In genomic region chr3:180888992-180889560, GRCh38 we compare ENCODE assay signal across 15 cellular contexts. TPM values are rescaled to one million over a fixed set of nuclear protein-coding genes. Genes with fewer than 3 reads are reported as not detected.
DNase-seq lines count a peak whose midpoint lies in the region; TF ChIP-seq lines count a peak whose summit lies in the region.
"Had no signal": no experiment of that assay in that cellular context is flagged by ENCODE, and none has a peak within 500 bp of the region (broad histone marks: within the 10 kb centered on the region; RNA-seq: fewer than 3 reads in every experiment).

No MANE protein-coding gene starts in this region.

- peaks cover 5% of the 10 kb centered on the region for H3K36me3 Mint-ChIP-seq in progenitor cell of endocrine pancreas (ENCODE audit: insufficient read depth)
- H3K36me3 Mint-ChIP-seq: CD4-positive, alpha-beta memory T cell had no signal

- H3K36me3 ChIP-seq in BLaER1 (0 out of 2 replicates have a peak, but pooled peaks cover 4% of the 10 kb centered on the region), hepatocyte (replicated peaks; ENCODE audit: insufficient read depth, low read depth) (no peaks in the 10 kb centered on the region), suprapubic skin (no peaks in the 10 kb centered on the region)

- H3K9ac ChIP-seq in BLaER1 = no peak overlapping the region

- no peaks in the 10 kb centered on the region for H3K27me3 ChIP-seq in BLaER1
- no peaks in the 10 kb centered on the region for H3K27me3 ChIP-seq in hepatocyte
- H3K27me3 ChIP-seq in suprapubic skin = no peaks in the 10 kb centered on the region

- H3K27ac ChIP-seq in BLaER1 (no peak overlapping the region), hepatocyte (peak overlapping the region; percentile 72), suprapubic skin (no peak overlapping the region)
- H3K27ac ChIP-seq: C4-2B had no signal

- H3K4me3 ChIP-seq in BLaER1 = 0 out of 2 replicates have a peak overlapping the region, but pooled peaks have one; percentile 9
- no peak overlapping the region for H3K4me3 ChIP-seq in hepatocyte
- H3K4me3 ChIP-seq in suprapubic skin = no peak overlapping the region
- H3K4me3 ChIP-seq: GM23338 had no signal

- H3K4me1 ChIP-seq in BLaER1 (peaks cover 27% of the 10 kb centered on the region), hepatocyte (ENCODE audit: insufficient read depth) (no peaks in the 10 kb centered on the region), suprapubic skin (no peaks in the 10 kb centered on the region)

- no peak for TF ChIP-seq RAD21 in Ishikawa (IDR thresholded peaks at IDR 0.05; ENCODE audit: low read depth)

- WGBS in hepatocyte (ENCODE audit: low lambda C conversion rate, missing lambda C conversion rate) = 26% methylated on average over 6 of the region's 6 CpGs
- WGBS in suprapubic skin = 79% methylated on average over 6 of the region's 6 CpGs

- H4K20me1 ChIP-seq in BLaER1 (no peaks in the 10 kb centered on the region), hepatocyte (ENCODE audit: insufficient read depth, poor library complexity, severe bottlenecking) (no peaks in the 10 kb centered on the region)

- H3K4me3 Mint-ChIP-seq in progenitor cell of endocrine pancreas (ENCODE audit: low read depth) = no peak overlapping the region
- H3K4me3 Mint-ChIP-seq: B cell, GM23338, H9, HFFc6 had no signal

- TF ChIP-seq CTCF in hepatocyte (IDR thresholded peaks at IDR 0.05; ENCODE audit: poor library complexity) (no peak), progenitor cell of endocrine pancreas (IDR thresholded peaks at IDR 0.05; ENCODE audit: unreplicated experiment) (no peak), suprapubic skin (IDR thresholded peaks at IDR 0.05) (no peak)

- no peaks in the 10 kb centered on the region for H3K27me3 Mint-ChIP-seq in progenitor cell of endocrine pancreas

- H3K27ac Mint-ChIP-seq in progenitor cell of endocrine pancreas = peak overlapping the region; percentile 85
- H3K27ac Mint-ChIP-seq: B cell; CD4-positive, alpha-beta memory T cell; GM23338; H9; HFFc6 had no signal

- H3K4me2 ChIP-seq in BLaER1 (no peak overlapping the region), hepatocyte (peak overlapping the region; percentile 1)
- H3K4me2 ChIP-seq: GM23338 had no signal

- TF ChIP-seq EP300 in Ishikawa (IDR thresholded peaks at IDR 0.05; ENCODE audit: borderline replicate concordance) (no peak), suprapubic skin (IDR thresholded peaks at IDR 0.05) (no peak)

- no peaks in the 10 kb centered on the region for H3K79me2 ChIP-seq in hepatocyte

- H3K9me3 ChIP-seq in BLaER1 (peaks cover 57% of the 10 kb centered on the region), hepatocyte (ENCODE audit: low read depth) (no peaks in the 10 kb centered on the region), suprapubic skin (peaks cover 12% of the 10 kb centered on the region)

- H3K4me1 Mint-ChIP-seq in progenitor cell of endocrine pancreas (ENCODE audit: low read depth) = no peaks in the 10 kb centered on the region
- H3K4me1 Mint-ChIP-seq: B cell; CD4-positive, alpha-beta memory T cell; GM23338 had no signal

- peak overlapping the region; percentile 8 for H2AFZ ChIP-seq in hepatocyte
- H2AFZ ChIP-seq: GM23338 had no signal

- peaks cover 11% of the 10 kb centered on the region for H3K9me3 Mint-ChIP-seq in progenitor cell of endocrine pancreas (ENCODE audit: low read depth)

- no peaks in the 10 kb centered on the region for H3K9me2 ChIP-seq in hepatocyte (replicated peaks; ENCODE audit: insufficient read depth)

- TF ChIP-seq POLR2A in suprapubic skin (IDR thresholded peaks at IDR 0.05) = no peak

- DNase-seq in hepatocyte (ENCODE audit: low spot score) = peak; percentile 23
- no peak for DNase-seq in progenitor cell of endocrine pancreas (ENCODE audit: low spot score, unreplicated experiment)
- DNase-seq in NCI-H2107 (lab: John Stamatoyannopoulos, UW) = no peak
- no peak for DNase-seq in SHP77 treated with DMSO at 0.1 percent for 48 hours (lab: John Stamatoyannopoulos, UW)
- DNase-seq in suprapubic skin (ENCODE audit: low spot score in 2 of 2) = no peak
- DNase-seq: ACHN; CD4-positive, alpha-beta memory T cell; DMS79; H9; HFFc6 had no signal

TF ChIP-seq in Ishikawa, 13 proteins besides CTCF, POLR2A, EP300 and RAD21:
- no peak for TF ChIP-seq CEBPB (IDR thresholded peaks at IDR 0.05)
- TF ChIP-seq EGR1 (IDR thresholded peaks at IDR 0.05) = no peak
- TF ChIP-seq, protein P1, sequence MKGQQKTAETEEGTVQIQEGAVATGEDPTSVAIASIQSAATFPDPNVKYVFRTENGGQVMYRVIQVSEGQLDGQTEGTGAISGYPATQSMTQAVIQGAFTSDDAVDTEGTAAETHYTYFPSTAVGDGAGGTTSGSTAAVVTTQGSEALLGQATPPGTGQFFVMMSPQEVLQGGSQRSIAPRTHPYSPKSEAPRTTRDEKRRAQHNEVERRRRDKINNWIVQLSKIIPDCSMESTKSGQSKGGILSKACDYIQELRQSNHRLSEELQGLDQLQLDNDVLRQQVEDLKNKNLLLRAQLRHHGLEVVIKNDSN (IDR thresholded peaks at IDR 0.05) = 0 out of 2 replicates have a peak, but pooled peaks have one; percentile 21
- TF ChIP-seq NFIC (IDR thresholded peaks at IDR 0.05) = no peak
- TF ChIP-seq FOXM1 (IDR thresholded peaks at IDR 0.05; ENCODE audit: borderline replicate concordance, low read depth) = no peak
- TF ChIP-seq, protein P2, sequence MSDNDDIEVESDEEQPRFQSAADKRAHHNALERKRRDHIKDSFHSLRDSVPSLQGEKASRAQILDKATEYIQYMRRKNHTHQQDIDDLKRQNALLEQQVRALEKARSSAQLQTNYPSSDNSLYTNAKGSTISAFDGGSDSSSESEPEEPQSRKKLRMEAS (IDR thresholded peaks at IDR 0.05) = no peak
- TF ChIP-seq TCF12 (IDR thresholded peaks at IDR 0.05; ENCODE audit: low read depth) = no peak
- TF ChIP-seq, protein P3, sequence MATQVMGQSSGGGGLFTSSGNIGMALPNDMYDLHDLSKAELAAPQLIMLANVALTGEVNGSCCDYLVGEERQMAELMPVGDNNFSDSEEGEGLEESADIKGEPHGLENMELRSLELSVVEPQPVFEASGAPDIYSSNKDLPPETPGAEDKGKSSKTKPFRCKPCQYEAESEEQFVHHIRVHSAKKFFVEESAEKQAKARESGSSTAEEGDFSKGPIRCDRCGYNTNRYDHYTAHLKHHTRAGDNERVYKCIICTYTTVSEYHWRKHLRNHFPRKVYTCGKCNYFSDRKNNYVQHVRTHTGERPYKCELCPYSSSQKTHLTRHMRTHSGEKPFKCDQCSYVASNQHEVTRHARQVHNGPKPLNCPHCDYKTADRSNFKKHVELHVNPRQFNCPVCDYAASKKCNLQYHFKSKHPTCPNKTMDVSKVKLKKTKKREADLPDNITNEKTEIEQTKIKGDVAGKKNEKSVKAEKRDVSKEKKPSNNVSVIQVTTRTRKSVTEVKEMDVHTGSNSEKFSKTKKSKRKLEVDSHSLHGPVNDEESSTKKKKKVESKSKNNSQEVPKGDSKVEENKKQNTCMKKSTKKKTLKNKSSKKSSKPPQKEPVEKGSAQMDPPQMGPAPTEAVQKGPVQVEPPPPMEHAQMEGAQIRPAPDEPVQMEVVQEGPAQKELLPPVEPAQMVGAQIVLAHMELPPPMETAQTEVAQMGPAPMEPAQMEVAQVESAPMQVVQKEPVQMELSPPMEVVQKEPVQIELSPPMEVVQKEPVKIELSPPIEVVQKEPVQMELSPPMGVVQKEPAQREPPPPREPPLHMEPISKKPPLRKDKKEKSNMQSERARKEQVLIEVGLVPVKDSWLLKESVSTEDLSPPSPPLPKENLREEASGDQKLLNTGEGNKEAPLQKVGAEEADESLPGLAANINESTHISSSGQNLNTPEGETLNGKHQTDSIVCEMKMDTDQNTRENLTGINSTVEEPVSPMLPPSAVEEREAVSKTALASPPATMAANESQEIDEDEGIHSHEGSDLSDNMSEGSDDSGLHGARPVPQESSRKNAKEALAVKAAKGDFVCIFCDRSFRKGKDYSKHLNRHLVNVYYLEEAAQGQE (IDR thresholded peaks at IDR 0.05; ENCODE audit: low read depth) = no peak

RNA-seq across cellular contexts. Expression of gene FXR1, which starts 23.4 kb away (rescaled TPM):
- 105 and 116 TPM in 2 replicates for total RNA-seq in hepatocyte
- polyA plus RNA-seq in hepatocyte = 48.4 and 49.8 TPM in 2 replicates
- 213 and 216 TPM in 2 replicates for total RNA-seq in progenitor cell of endocrine pancreas
- total RNA-seq in suprapubic skin = 100 to 1,000 TPM in 1 of 4 donors, 10 to 100 TPM in 3; 62.0 to 118 (median 76.8) TPM
